In genomic region chrX:74614193-74614909, GRCh38 we compare ENCODE assay signal across 8 cellular contexts. TPM values are rescaled to one million over a fixed set of nuclear protein-coding genes. Genes with fewer than 3 reads are reported as not detected.
DNase-seq lines count a peak whose midpoint lies in the region; TF ChIP-seq lines count a peak whose summit lies in the region.

RLIM (minus strand) TSS chrX:74614624; CDS start chrX:74595977, 18,647 bp downstream.

- CTCF ChIA-PET in activated CD8-positive, alpha-beta memory T cell treated with anti-CD3 and anti-CD28 coated beads for 36 hours (lab: Charles Lee) = no interaction called here

- H3K27ac ChIP-seq in effector memory CD4-positive, alpha-beta T cell (ENCODE audit: insufficient read depth, low read length, poor library complexity, severe bottlenecking) = peak within 1 kb of the TSS; percentile 97

- H3K4me3 ChIP-seq in effector memory CD4-positive, alpha-beta T cell (ENCODE audit: insufficient read depth, low read depth, low read length, poor library complexity, severe bottlenecking) = peak within 1 kb of the TSS; percentile 72

- no peak for TF ChIP-seq CTCF in GM20000 (IDR thresholded peaks at IDR 0.05; ENCODE audit: extremely low read depth, missing control alignments)

- DNase-seq in CMK (ENCODE audit: low read depth) (peak; percentile 76), GM20000 (ENCODE audit: low spot score) (peak; percentile 82), HT-29 (ENCODE audit: low spot score) (peak; percentile 90), NOMO-1 (lab: John Stamatoyannopoulos, UW; ENCODE audit: unreplicated experiment in 2 of 2) (peak; percentile 87 to 93), lung microvascular endothelial cell (ENCODE audit: low read depth in 2 of 2) (peak; percentile 96 to 97)
- DNase-seq in effector memory CD4-positive, alpha-beta T cell = peak; percentile 90 to 91 (median 90)
- DNase-seq in stimulated activated CD4-positive, alpha-beta T cell treated with anti-CD3 and anti-CD28 coated beads, TNF-alpha, amount 100 ng/mL, for 48 hours (ENCODE audit: low read depth in 3 of 3) = peak; percentile 76 to 88 (median 80)

- H3K36me3 ChIP-seq in effector memory CD4-positive, alpha-beta T cell (ENCODE audit: control insufficient read depth, insufficient read depth, low read length) = no peaks in the 10 kb centered on the region

- H3K9me3 ChIP-seq in effector memory CD4-positive, alpha-beta T cell (ENCODE audit: control insufficient read depth, low read length) = no peaks in the 10 kb centered on the region

- H3K27me3 ChIP-seq in effector memory CD4-positive, alpha-beta T cell (replicated peaks; ENCODE audit: control insufficient read depth, insufficient read depth, low read length, poor library complexity, severe bottlenecking) = no peaks in the 10 kb centered on the region

- no peaks in the 10 kb centered on the region for H3K4me1 ChIP-seq in effector memory CD4-positive, alpha-beta T cell (ENCODE audit: control insufficient read depth, insufficient read depth, low read length, poor library complexity, severe bottlenecking)

- POLR2A ChIA-PET in activated CD8-positive, alpha-beta memory T cell treated with anti-CD3 and anti-CD28 coated beads for 36 hours (lab: Charles Lee) = interaction anchor here (0.9 to 1.0 kb wide), 3 partner anchors 10 to 659 kb away, joined by 4 to 6 read pairs (median 4); no protein-coding TSS in a partner anchor

RNA-seq across cellular contexts. Expression of gene RLIM, which starts in this region (rescaled TPM):
- total RNA-seq in HT-29 (2014; rRNA removed; shearing (Covaris generic)) = 21.2 and 24.4 TPM in 2 replicates
- 10 to 100 TPM; 34.8 to 35.7 TPM for total RNA-seq in activated CD8-positive, alpha-beta memory T cell treated with anti-CD3 and anti-CD28 coated beads for 36 hours
- total RNA-seq in lung microvascular endothelial cell = 29.4 and 37.7 TPM in 2 replicates

Comparison
In these comparisons a context has a peak if more than half of its experiments do, and no peak if none do; other contexts are left out.
1. Peak in every context shown above with its lines: DNase-seq, H3K4me3 ChIP-seq and H3K27ac ChIP-seq.